In genomic region chr4:180973894-180974293, GRCh38 we compare ENCODE assay signal across 1 cellular context.
TF ChIP-seq lines count a peak whose summit lies in the region.

No MANE protein-coding gene starts in this region.

TF ChIP-seq in GM12878, 131 proteins besides CTCF, POLR2A, EP300 and RAD21 (continued from another document):
- no peak for TF ChIP-seq PKNOX1 (IDR thresholded peaks at IDR 0.05)
- no peak for TF ChIP-seq ZNF622 (IDR thresholded peaks at IDR 0.05)
- TF ChIP-seq CHD4 (IDR thresholded peaks at IDR 0.05) = no peak
- peak; percentile 34; the same call in 1 of the 2 replicates for TF ChIP-seq RELB (IDR thresholded peaks at IDR 0.05; ENCODE audit: low read depth)
- no peak for TF ChIP-seq HSF1 (IDR thresholded peaks at IDR 0.05; ENCODE audit: low read depth, low read length)
- no peak for TF ChIP-seq USF1 (IDR thresholded peaks at IDR 0.05; ENCODE audit: borderline replicate concordance, extremely low read length, insufficient read depth, low read depth, low read length)
- TF ChIP-seq CREM (IDR thresholded peaks at IDR 0.05; ENCODE audit: low read depth) = 0 out of 2 replicates have a peak, but pooled peaks have one; percentile 29
- peak; percentile 77; the same call in 1 of the 2 replicates for TF ChIP-seq RUNX3 (IDR thresholded peaks at IDR 0.05; ENCODE audit: low read length)
- no peak for TF ChIP-seq NKRF (conservative IDR thresholded peaks at IDR 0.05)
- no peak for TF ChIP-seq BACH1 (IDR thresholded peaks at IDR 0.05; ENCODE audit: borderline replicate concordance)
- no peak for TF ChIP-seq ELK1 (IDR thresholded peaks at IDR 0.05; ENCODE audit: low read depth, low read length)
- peak; percentile 32; the same call in 1 of the 2 replicates for TF ChIP-seq IKZF1 (conservative IDR thresholded peaks at IDR 0.05)
- no peak for TF ChIP-seq ZNF274 (IDR thresholded peaks at IDR 0.05; ENCODE audit: insufficient read depth, insufficient read length)
- no peak for TF ChIP-seq MYB (IDR thresholded peaks at IDR 0.05; ENCODE audit: borderline replicate concordance, low read depth, low read length)
- TF ChIP-seq ZNF24 (IDR thresholded peaks at IDR 0.05) = no peak
- TF ChIP-seq NFIC (IDR thresholded peaks at IDR 0.05; ENCODE audit: low read depth, low read length) = peak; percentile 46; the same call in 1 of the 2 replicates
- TF ChIP-seq E2F4 (IDR thresholded peaks at IDR 0.05; ENCODE audit: low read depth, low read length) = no peak
